1 cellular context compared by ENCODE assay signal in genomic region chr14:91554535-91555332, GRCh38.
TF ChIP-seq lines count a peak whose summit lies in the region.

No MANE protein-coding gene starts in this region.

TF ChIP-seq in HepG2, 621 proteins besides CTCF, POLR2A, EP300 and RAD21 (continued from another document and continues in another):
- TF ChIP-seq ZNF687 (CRISPR knock-in tag; IDR thresholded peaks at IDR 0.05), result peak; percentile 59
- peak; percentile 72; the same call in 1 of the 2 replicates for TF ChIP-seq TARDBP (CRISPR knock-in tag; IDR thresholded peaks at IDR 0.05)
- peak; percentile 49; the same call in 1 of the 2 replicates for TF ChIP-seq PHF8 (CRISPR knock-in tag; IDR thresholded peaks at IDR 0.05)
- peak; percentile 78; the same call in 1 of the 2 replicates for TF ChIP-seq ZNF891 (CRISPR knock-in tag; IDR thresholded peaks at IDR 0.05)
- no peak for TF ChIP-seq ZNF253 (CRISPR knock-in tag; IDR thresholded peaks at IDR 0.05; ENCODE audit: borderline replicate concordance)
- no peak for TF ChIP-seq ZFP36L1 (CRISPR knock-in tag; IDR thresholded peaks at IDR 0.05)
- TF ChIP-seq KDM4B (CRISPR knock-in tag; IDR thresholded peaks at IDR 0.05), result 0 out of 2 replicates have a peak, but pooled peaks have one; percentile 13
- TF ChIP-seq MLLT10 (CRISPR knock-in tag; IDR thresholded peaks at IDR 0.05), result no peak
- TF ChIP-seq SALL2 (CRISPR knock-in tag; IDR thresholded peaks at IDR 0.05), result no peak
- no peak for TF ChIP-seq NPAS2 (CRISPR knock-in tag; IDR thresholded peaks at IDR 0.05; ENCODE audit: borderline replicate concordance)
- no peak for TF ChIP-seq ZNF296 (CRISPR knock-in tag; conservative IDR thresholded peaks at IDR 0.05)
- 0 out of 2 replicates have a peak, but pooled peaks have one; percentile 4 for TF ChIP-seq ZNF629 (CRISPR knock-in tag; conservative IDR thresholded peaks at IDR 0.05)
- no peak for TF ChIP-seq TIGD3 (CRISPR knock-in tag; IDR thresholded peaks at IDR 0.05; ENCODE audit: borderline replicate concordance)
- TF ChIP-seq ZNF768 (CRISPR knock-in tag; IDR thresholded peaks at IDR 0.05), result peak; percentile 45; the same call in 1 of the 2 replicates
- TF ChIP-seq ZNF292 (CRISPR knock-in tag; IDR thresholded peaks at IDR 0.05; ENCODE audit: borderline replicate concordance, low read depth), result peak; percentile 91; the same call in 1 of the 2 replicates
- TF ChIP-seq SMC3 (IDR thresholded peaks at IDR 0.05; ENCODE audit: low read length), result peak; percentile 17; the same call in 1 of the 2 replicates
- TF ChIP-seq NFE2L1 (CRISPR knock-in tag; IDR thresholded peaks at IDR 0.05; ENCODE audit: borderline replicate concordance), result no peak
- no peak for TF ChIP-seq ZNF331 (CRISPR knock-in tag; IDR thresholded peaks at IDR 0.05)
- TF ChIP-seq PATZ1 (CRISPR knock-in tag; IDR thresholded peaks at IDR 0.05), result peak; percentile 55; the same call in 1 of the 2 replicates
- peak; percentile 87 for TF ChIP-seq SALL1 (CRISPR knock-in tag; IDR thresholded peaks at IDR 0.05)
- no peak for TF ChIP-seq RORA (CRISPR knock-in tag; IDR thresholded peaks at IDR 0.05)
- TF ChIP-seq RAD51 (IDR thresholded peaks at IDR 0.05; ENCODE audit: borderline replicate concordance), result no peak
- no peak for TF ChIP-seq USF2 (IDR thresholded peaks at IDR 0.05; ENCODE audit: low read depth, low read length)
- TF ChIP-seq USF2 (CRISPR knock-in tag; IDR thresholded peaks at IDR 0.05; ENCODE audit: borderline replicate concordance), result no peak
- TF ChIP-seq ZNF552 (CRISPR knock-in tag; IDR thresholded peaks at IDR 0.05; ENCODE audit: borderline replicate concordance), result no peak
- TF ChIP-seq ERF (CRISPR knock-in tag; IDR thresholded peaks at IDR 0.05), result 0 out of 2 replicates have a peak, but pooled peaks have one; percentile 24
- TF ChIP-seq ZSCAN25 (CRISPR knock-in tag; IDR thresholded peaks at IDR 0.05), result no peak
- TF ChIP-seq RCOR2 (CRISPR knock-in tag; IDR thresholded peaks at IDR 0.05), result 0 out of 2 replicates have a peak, but pooled peaks have one; percentile 22
- no peak for TF ChIP-seq ATF3 (CRISPR knock-in tag; IDR thresholded peaks at IDR 0.05)
- no peak for TF ChIP-seq ELF1 (CRISPR knock-in tag; IDR thresholded peaks at IDR 0.05)
- TF ChIP-seq ZNF766 (CRISPR knock-in tag; IDR thresholded peaks at IDR 0.05; ENCODE audit: borderline replicate concordance), result no peak
- TF ChIP-seq HNRNPL (IDR thresholded peaks at IDR 0.05; ENCODE audit: low read depth, low read length), result no peak
- TF ChIP-seq TEAD3 (CRISPR knock-in tag; optimal IDR thresholded peaks at IDR 0.05; ENCODE audit: borderline replicate concordance), result peak; percentile 68
- TF ChIP-seq GFI1 (CRISPR knock-in tag; IDR thresholded peaks at IDR 0.05; ENCODE audit: borderline replicate concordance), result peak; percentile 59; the same call in 1 of the 2 replicates
- peak; percentile 57; the same call in 1 of the 2 replicates for TF ChIP-seq ZMYM4 (CRISPR knock-in tag; IDR thresholded peaks at IDR 0.05)
- no peak for TF ChIP-seq DZIP1 (CRISPR knock-in tag; IDR thresholded peaks at IDR 0.05)
- TF ChIP-seq ZNF350 (CRISPR knock-in tag; IDR thresholded peaks at IDR 0.05; ENCODE audit: borderline replicate concordance, low read depth), result peak; percentile 22; the same call in 1 of the 2 replicates
- no peak for TF ChIP-seq SRSF1 (optimal IDR thresholded peaks at IDR 0.05; ENCODE audit: low read depth, low read length)
- TF ChIP-seq IRF9 (CRISPR knock-in tag; IDR thresholded peaks at IDR 0.05; ENCODE audit: borderline replicate concordance), result no peak
- no peak for TF ChIP-seq ZSCAN12 (CRISPR knock-in tag; IDR thresholded peaks at IDR 0.05)
- TF ChIP-seq TCF7 (IDR thresholded peaks at IDR 0.05; ENCODE audit: low read depth), result peak; percentile 36; the same call in 1 of the 2 replicates
- no peak for TF ChIP-seq NFIB (CRISPR knock-in tag; IDR thresholded peaks at IDR 0.05; ENCODE audit: borderline replicate concordance)
- peak; percentile 48; the same call in 1 of the 2 replicates for TF ChIP-seq ZNF441 (CRISPR knock-in tag; IDR thresholded peaks at IDR 0.05; ENCODE audit: borderline replicate concordance)
- 0 out of 2 replicates have a peak, but pooled peaks have one; percentile 34 for TF ChIP-seq ZNF543 (CRISPR knock-in tag; IDR thresholded peaks at IDR 0.05)
- no peak for TF ChIP-seq NONO (IDR thresholded peaks at IDR 0.05)
- 0 out of 2 replicates have a peak, but pooled peaks have one; percentile 51 for TF ChIP-seq NONO (CRISPR knock-in tag; conservative IDR thresholded peaks at IDR 0.05)
- TF ChIP-seq TCF12 (IDR thresholded peaks at IDR 0.05), result no peak
- no peak for TF ChIP-seq TCF12 (CRISPR knock-in tag; IDR thresholded peaks at IDR 0.05)
- peak; percentile 56 for TF ChIP-seq ZFX (CRISPR knock-in tag; IDR thresholded peaks at IDR 0.05; ENCODE audit: low read depth)
- no peak for TF ChIP-seq SOX6 (IDR thresholded peaks at IDR 0.05)
- peak; percentile 30; the same call in 1 of the 2 replicates for TF ChIP-seq SOX6 (CRISPR knock-in tag; IDR thresholded peaks at IDR 0.05)
- no peak for TF ChIP-seq CEBPG (CRISPR knock-in tag; IDR thresholded peaks at IDR 0.05)
- peak; percentile 39; the same call in 1 of the 2 replicates for TF ChIP-seq IRF2 (CRISPR knock-in tag; IDR thresholded peaks at IDR 0.05)
- peak; percentile 35 for TF ChIP-seq HOXA3 (CRISPR knock-in tag; IDR thresholded peaks at IDR 0.05)
- peak; percentile 70; the same call in 1 of the 2 replicates for TF ChIP-seq NCOR1 (IDR thresholded peaks at IDR 0.05; ENCODE audit: borderline replicate concordance, low read length)
- TF ChIP-seq ZNF776 (CRISPR knock-in tag; IDR thresholded peaks at IDR 0.05), result no peak
- TF ChIP-seq DRAP1 (CRISPR knock-in tag; IDR thresholded peaks at IDR 0.05), result 0 out of 2 replicates have a peak, but pooled peaks have one; percentile 11
- TF ChIP-seq ZNF720 (CRISPR knock-in tag; IDR thresholded peaks at IDR 0.05), result no peak
- no peak for TF ChIP-seq ZNF567 (CRISPR knock-in tag; IDR thresholded peaks at IDR 0.05; ENCODE audit: borderline replicate concordance)
- no peak for TF ChIP-seq GTF3A (CRISPR knock-in tag; conservative IDR thresholded peaks at IDR 0.05)
